ENCODE assay signal across 15 cellular contexts in the genomic region with DNA sequence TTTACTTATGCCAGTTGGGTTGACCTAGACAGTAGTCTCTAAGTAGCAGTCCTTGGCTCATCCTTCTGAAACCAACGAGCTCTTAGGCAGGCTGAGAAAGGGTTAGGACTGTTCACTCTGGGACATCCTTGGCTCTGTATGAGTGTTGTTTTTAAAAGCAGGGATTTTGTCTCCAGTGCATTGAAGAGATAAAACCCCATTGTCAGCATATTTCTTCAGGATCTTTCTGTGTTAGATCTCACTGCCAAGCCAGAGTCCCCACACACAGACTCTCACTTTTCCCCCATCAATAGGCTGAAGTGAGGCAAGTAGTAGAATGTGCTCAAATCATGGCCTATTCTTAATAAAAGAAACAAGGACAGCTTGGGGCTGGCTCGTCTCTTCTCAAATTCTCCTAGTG.
"Had no signal": no experiment of that assay in that cellular context is flagged by ENCODE, and none has a peak within 500 bp of the region (broad histone marks: within the 10 kb centered on the region; RNA-seq: fewer than 3 reads in every experiment).

No MANE protein-coding gene starts in this region.

- ATAC-seq: effector memory CD8-positive, alpha-beta T cell; lower lobe of right lung; naive thymus-derived CD4-positive, alpha-beta T cell; psoas muscle; sciatic nerve had no signal

- H3K9me3 ChIP-seq: ascending aorta, colonic mucosa, lower lobe of right lung, psoas muscle had no signal

- DNase-seq: activated CD4-positive, alpha-beta memory T cell treated with anti-CD3 and anti-CD28 coated beads, Interleukin-2, amount 10 ng/mL, durations not matched to agents 7 days and 5 days; activated naive CD4-positive, alpha-beta T cell; colonic mucosa; effector memory CD8-positive, alpha-beta T cell; lower lobe of right lung; naive thymus-derived CD4-positive, alpha-beta T cell; occipital lobe; psoas muscle; stimulated activated CD4-positive, alpha-beta T cell treated with anti-CD3 and anti-CD28 coated beads, Interleukin-4, amount 100 ng/mL, for 1 hour; stimulated activated CD8-positive, alpha-beta memory T cell treated with anti-CD3 and anti-CD28 coated beads, Interleukin-4, amount 100 ng/mL, for 48 hours; SW 1271 had no signal

- H3K4me3 ChIP-seq: ascending aorta, cardiac muscle cell, colonic mucosa, lower lobe of right lung, psoas muscle had no signal

- H3K27me3 ChIP-seq: ascending aorta, cardiac muscle cell, colonic mucosa had no signal

- H3K27ac ChIP-seq: ascending aorta, cardiac muscle cell, colonic mucosa, lower lobe of right lung, psoas muscle, VCaP had no signal

- H3K36me3 ChIP-seq: ascending aorta, cardiac muscle cell, colonic mucosa, lower lobe of right lung had no signal
